ENCODE assay signal across 36 cellular contexts in genomic region chr12:48838048-48838447, GRCh38.
"Had no signal": no experiment of that assay in that cellular context is flagged by ENCODE, and none has a peak within 500 bp of the region (broad histone marks: within the 10 kb centered on the region; RNA-seq: fewer than 3 reads in every experiment).

No MANE protein-coding gene starts in this region.

- H3K4me3 Mint-ChIP-seq: activated CD4-positive, alpha-beta memory T cell treated with anti-CD3 and anti-CD28 coated beads for 36 hours; activated CD4-positive, alpha-beta T cell treated with anti-CD3 and anti-CD28 coated beads for 36 hours; activated CD4-positive, alpha-beta T cell treated with anti-CD3 and anti-CD28 coated beads, Interleukin-2, amount 10 ng/mL, durations not matched to agents 24 days and 14 days; activated CD8-positive, alpha-beta memory T cell treated with anti-CD3 and anti-CD28 coated beads, Interleukin-2, amount 10 ng/mL, durations not matched to agents 7 days and 5 days; activated CD8-positive, alpha-beta T cell treated with anti-CD3 and anti-CD28 coated beads, Interleukin-2, amount 10 ng/mL, durations not matched to agents 7 days and 5 days; activated naive CD4-positive, alpha-beta T cell treated with anti-CD3 and anti-CD28 coated beads, Interleukin-2, amount 10 ng/mL, durations not matched to agents 7 days and 5 days; activated T-helper 1 cell treated with anti-CD3 and anti-CD28 coated beads, Interleukin-12 subunit alpha, Interleukin-12 subunit beta, Interleukin-2, Interleukin-4 antibody, amounts not matched to agents 30 ng/mL and 10 ng/mL and 1 ng/mL, durations not matched to agents 14 hours and 24 hours and 36 hours; dendritic cell treated with granulocyte-macrophage colony-stimulating factor and Interleukin-4, amounts not matched to agents 40 ng/mL and 50 ng/mL, for 4 days; endodermal cell; T-cell; T-helper 1 cell treated with Interleukin-12 subunit alpha and Interleukin-12 subunit beta and Interleukin-4 antibody, amounts not matched to agents 30 μg/mL and 1 μg/mL, for 36 hours; T-helper 2 cell treated with Interferon-gamma antibody and Interleukin-4, amounts not matched to agents 5 μg/mL and 100 μg/mL, for 36 hours had no signal

- H3K4me3 ChIP-seq: adrenal gland, body of pancreas, cardiac muscle cell, coronary artery, dorsolateral prefrontal cortex, esophagus squamous epithelium, gastroesophageal sphincter, heart right ventricle had no signal

- H3K27ac ChIP-seq: adrenal gland, body of pancreas, cardiac muscle cell, coronary artery, dorsolateral prefrontal cortex, epithelial cell of prostate, esophagus squamous epithelium, gastroesophageal sphincter, heart right ventricle had no signal

- ATAC-seq: activated CD4-positive, alpha-beta T cell treated with anti-CD3 and anti-CD28 coated beads for 36 hours; activated CD8-positive, alpha-beta memory T cell treated with anti-CD3 and anti-CD28 coated beads, Interleukin-2, amount 10 ng/mL, durations not matched to agents 7 days and 5 days; activated CD8-positive, alpha-beta T cell treated with anti-CD3 and anti-CD28 coated beads, Interleukin-2, amount 10 ng/mL, durations not matched to agents 7 days and 5 days; activated naive CD4-positive, alpha-beta T cell treated with anti-CD3 and anti-CD28 coated beads, Interleukin-2, amount 50 U/mL, for 72 hours; body of pancreas; gastroesophageal sphincter; heart right ventricle; T-cell had no signal

- H3K4me1 Mint-ChIP-seq: activated CD4-positive, alpha-beta T cell treated with anti-CD3 and anti-CD28 coated beads for 36 hours; activated CD4-positive, alpha-beta T cell treated with anti-CD3 and anti-CD28 coated beads, Interleukin-2, amount 10 ng/mL, durations not matched to agents 24 days and 14 days; activated CD8-positive, alpha-beta memory T cell treated with anti-CD3 and anti-CD28 coated beads, Interleukin-2, amount 10 ng/mL, durations not matched to agents 7 days and 5 days; activated naive CD4-positive, alpha-beta T cell treated with anti-CD3 and anti-CD28 coated beads, Interleukin-2, amount 10 ng/mL, durations not matched to agents 7 days and 5 days; endodermal cell; T-cell had no signal

- H3K27me3 Mint-ChIP-seq: activated CD4-positive, alpha-beta memory T cell treated with anti-CD3 and anti-CD28 coated beads for 36 hours; activated CD4-positive, alpha-beta T cell treated with anti-CD3 and anti-CD28 coated beads for 36 hours; activated CD4-positive, alpha-beta T cell treated with anti-CD3 and anti-CD28 coated beads, Interleukin-2, amount 10 ng/mL, durations not matched to agents 24 days and 14 days; activated CD8-positive, alpha-beta memory T cell treated with anti-CD3 and anti-CD28 coated beads, Interleukin-2, amount 10 ng/mL, durations not matched to agents 7 days and 5 days; activated naive CD4-positive, alpha-beta T cell treated with anti-CD3 and anti-CD28 coated beads, Interleukin-2, amount 10 ng/mL, durations not matched to agents 7 days and 5 days; dendritic cell treated with granulocyte-macrophage colony-stimulating factor and Interleukin-4, amounts not matched to agents 40 ng/mL and 50 ng/mL, for 4 days; T-cell had no signal

- H3K4me1 ChIP-seq: adrenal gland, body of pancreas, esophagus squamous epithelium, gastroesophageal sphincter, heart right ventricle had no signal

- H3K27ac Mint-ChIP-seq: activated CD4-positive, alpha-beta memory T cell treated with anti-CD3 and anti-CD28 coated beads for 36 hours; activated CD4-positive, alpha-beta T cell treated with anti-CD3 and anti-CD28 coated beads for 36 hours; activated CD4-positive, alpha-beta T cell treated with anti-CD3 and anti-CD28 coated beads, Interleukin-2, amount 10 ng/mL, durations not matched to agents 24 days and 14 days; activated CD8-positive, alpha-beta memory T cell treated with anti-CD3 and anti-CD28 coated beads, Interleukin-2, amount 10 ng/mL, durations not matched to agents 7 days and 5 days; activated CD8-positive, alpha-beta T cell treated with anti-CD3 and anti-CD28 coated beads, Interleukin-2, amount 10 ng/mL, durations not matched to agents 7 days and 5 days; activated naive CD4-positive, alpha-beta T cell treated with anti-CD3 and anti-CD28 coated beads, Interleukin-2, amount 10 ng/mL, durations not matched to agents 7 days and 5 days; activated T-helper 1 cell treated with anti-CD3 and anti-CD28 coated beads, Interleukin-12 subunit alpha, Interleukin-12 subunit beta, Interleukin-2, Interleukin-4 antibody, amounts not matched to agents 30 ng/mL and 10 ng/mL and 1 ng/mL, durations not matched to agents 14 hours and 24 hours and 36 hours; dendritic cell treated with granulocyte-macrophage colony-stimulating factor and Interleukin-4, amounts not matched to agents 40 ng/mL and 50 ng/mL, for 4 days; endodermal cell; T-cell; T-helper 1 cell treated with Interleukin-12 subunit alpha and Interleukin-12 subunit beta and Interleukin-4 antibody, amounts not matched to agents 30 μg/mL and 1 μg/mL, for 36 hours; T-helper 2 cell treated with Interferon-gamma antibody and Interleukin-4, amounts not matched to agents 5 μg/mL and 100 μg/mL, for 36 hours had no signal

- DNase-seq: activated CD4-positive, alpha-beta memory T cell treated with anti-CD3 and anti-CD28 coated beads for 36 hours; activated CD4-positive, alpha-beta T cell treated with anti-CD3 and anti-CD28 coated beads for 36 hours; activated CD4-positive, alpha-beta T cell treated with anti-CD3 and anti-CD28 coated beads, Interleukin-2, amount 10 ng/mL, durations not matched to agents 24 days and 14 days; activated CD4-positive, CD25-positive, alpha-beta regulatory T cell; activated CD4-positive, CD25-positive, alpha-beta regulatory T cell treated with anti-CD3 and anti-CD28 coated beads, Interleukin-2, amount 50 U/mL, for 72 hours; activated CD8-positive, alpha-beta memory T cell treated with anti-CD3 and anti-CD28 coated beads, Interleukin-2, amount 10 ng/mL, durations not matched to agents 7 days and 5 days; activated CD8-positive, alpha-beta memory T cell treated with anti-CD3 and anti-CD28 coated beads, Interleukin-2, amount 50 U/mL, for 4 hours; activated CD8-positive, alpha-beta T cell treated with anti-CD3 and anti-CD28 coated beads, Interleukin-2, amount 10 ng/mL, durations not matched to agents 7 days and 5 days; activated gamma-delta T cell; activated naive CD4-positive, alpha-beta T cell; activated naive CD4-positive, alpha-beta T cell treated with anti-CD3 and anti-CD28 coated beads, Interleukin-2, amount 10 ng/mL, durations not matched to agents 7 days and 5 days; activated T-cell treated with anti-CD3 and anti-CD28 coated beads, Interleukin-2, amount 50 U/mL, for 1 hour; activated T-cell treated with anti-CD3 and anti-CD28 coated beads, Interleukin-2, amount 50 U/mL, for 48 hours; adrenal gland; amygdala; aorta; body of pancreas; central memory CD4-positive, alpha-beta T cell; dorsolateral prefrontal cortex; effector memory CD4-positive, alpha-beta T cell; endodermal cell; esophagus squamous epithelium; foreskin melanocyte; heart right ventricle; SW 1271; T-cell; T1000 had no signal

- H3K27me3 ChIP-seq: adrenal gland, body of pancreas, cardiac muscle cell, dorsolateral prefrontal cortex, esophagus squamous epithelium, gastroesophageal sphincter, heart right ventricle had no signal

- H3K9me3 Mint-ChIP-seq: activated CD4-positive, alpha-beta memory T cell treated with anti-CD3 and anti-CD28 coated beads for 36 hours; activated CD4-positive, alpha-beta T cell treated with anti-CD3 and anti-CD28 coated beads, Interleukin-2, amount 10 ng/mL, durations not matched to agents 24 days and 14 days; activated naive CD4-positive, alpha-beta T cell treated with anti-CD3 and anti-CD28 coated beads, Interleukin-2, amount 10 ng/mL, durations not matched to agents 7 days and 5 days; activated naive CD4-positive, alpha-beta T cell treated with anti-CD3 and anti-CD28 coated beads, Interleukin-2, amount 50 U/mL, for 72 hours; activated T-helper 1 cell treated with anti-CD3 and anti-CD28 coated beads, Interleukin-12 subunit alpha, Interleukin-12 subunit beta, Interleukin-2, Interleukin-4 antibody, amounts not matched to agents 30 ng/mL and 10 ng/mL and 1 ng/mL, durations not matched to agents 14 hours and 24 hours and 36 hours; dendritic cell treated with granulocyte-macrophage colony-stimulating factor and Interleukin-4, amounts not matched to agents 40 ng/mL and 50 ng/mL, for 4 days; T-cell; T-helper 1 cell treated with Interleukin-12 subunit alpha and Interleukin-12 subunit beta and Interleukin-4 antibody, amounts not matched to agents 30 μg/mL and 1 μg/mL, for 36 hours; T-helper 2 cell treated with Interferon-gamma antibody and Interleukin-4, amounts not matched to agents 5 μg/mL and 100 μg/mL, for 36 hours had no signal

- H3K9me3 ChIP-seq: adrenal gland, body of pancreas, esophagus squamous epithelium, gastroesophageal sphincter, heart right ventricle had no signal
